20 cellular contexts compared by ENCODE assay signal in genomic region chr6:73123632-73124329, GRCh38.
DNase-seq lines count a peak whose midpoint lies in the region; ATAC-seq and TF ChIP-seq lines count a peak whose summit lies in the region.
"Had no signal": no experiment of that assay in that cellular context is flagged by ENCODE, and none has a peak within 500 bp of the region (broad histone marks: within the 10 kb centered on the region; RNA-seq: fewer than 3 reads in every experiment).

No MANE protein-coding gene starts in this region.

- H3K27ac Mint-ChIP-seq in activated CD8-positive, alpha-beta memory T cell treated with anti-CD3 and anti-CD28 coated beads, Interleukin-2, amount 10 ng/mL, durations not matched to agents 7 days and 5 days: no peak overlapping the region
- no peak overlapping the region for H3K27ac Mint-ChIP-seq in chondrocyte (ENCODE audit: unreplicated experiment)
- H3K27ac Mint-ChIP-seq: activated naive CD8-positive, alpha-beta T cell treated with anti-CD3 and anti-CD28 coated beads, Interleukin-2, amount 10 ng/mL, durations not matched to agents 7 days and 5 days; stimulated activated effector memory CD8-positive, alpha-beta T cell treated with anti-CD3 and anti-CD28 coated beads, Interleukin-12 subunit alpha, Interleukin-12 subunit beta, amount 100 ng/mL, for 72 hours had no signal

- H3K9me3 Mint-ChIP-seq in activated CD8-positive, alpha-beta memory T cell treated with anti-CD3 and anti-CD28 coated beads, Interleukin-2, amount 10 ng/mL, durations not matched to agents 7 days and 5 days (ENCODE audit: low read depth): no peaks in the 10 kb centered on the region
- no peaks in the 10 kb centered on the region for H3K9me3 Mint-ChIP-seq in chondrocyte (ENCODE audit: low read depth)
- H3K9me3 Mint-ChIP-seq: activated naive CD8-positive, alpha-beta T cell treated with anti-CD3 and anti-CD28 coated beads, Interleukin-2, amount 10 ng/mL, durations not matched to agents 7 days and 5 days; central memory CD8-positive, alpha-beta T cell; stimulated activated effector memory CD8-positive, alpha-beta T cell treated with anti-CD3 and anti-CD28 coated beads, Interleukin-12 subunit alpha, Interleukin-12 subunit beta, amount 100 ng/mL, for 72 hours had no signal

- no peak overlapping the region for H3K27ac ChIP-seq in effector memory CD4-positive, alpha-beta T cell (ENCODE audit: insufficient read depth, low read length, poor library complexity, severe bottlenecking)
- H3K27ac ChIP-seq: gastrocnemius medialis, upper lobe of right lung had no signal

- ATAC-seq in GM18870 (IDR thresholded peaks at IDR 0.05; ENCODE audit: unreplicated experiment): peak; percentile 89
- ATAC-seq in GM21447 (IDR thresholded peaks at IDR 0.05; ENCODE audit: unreplicated experiment): peak; percentile 73
- ATAC-seq in HG02885 (IDR thresholded peaks at IDR 0.05; ENCODE audit: poor library complexity, unreplicated experiment): peak; percentile 83
- peak; percentile 67 for ATAC-seq in HG03558 (IDR thresholded peaks at IDR 0.05; ENCODE audit: extremely low read depth, unreplicated experiment)
- no peak for ATAC-seq in activated CD8-positive, alpha-beta memory T cell treated with anti-CD3 and anti-CD28 coated beads, Interleukin-2, amount 10 ng/mL, durations not matched to agents 7 days and 5 days
- ATAC-seq: gastrocnemius medialis; K562; stimulated activated effector memory CD8-positive, alpha-beta T cell treated with anti-CD3 and anti-CD28 coated beads, Interleukin-12 subunit alpha, Interleukin-12 subunit beta, amount 100 ng/mL, for 72 hours; upper lobe of right lung had no signal

- H3K9me3 ChIP-seq in effector memory CD4-positive, alpha-beta T cell (ENCODE audit: control insufficient read depth, low read length): no peaks in the 10 kb centered on the region
- H3K9me3 ChIP-seq: gastrocnemius medialis, upper lobe of right lung had no signal

- H3K36me3 ChIP-seq in effector memory CD4-positive, alpha-beta T cell (ENCODE audit: control insufficient read depth, insufficient read depth, low read length): no peaks in the 10 kb centered on the region
- H3K36me3 ChIP-seq: gastrocnemius medialis, upper lobe of right lung had no signal

- CTCF ChIA-PET in activated CD8-positive, alpha-beta memory T cell treated with anti-CD3 and anti-CD28 coated beads, Interleukin-2, amount 10 ng/mL, durations not matched to agents 7 days and 5 days (lab: Charles Lee): interaction anchor here (0.9 to 1.0 kb wide), 2 partner anchors 8 to 503 kb away, joined by 3 to 4 read pairs; no protein-coding TSS in a partner anchor

- H3K4me3 Mint-ChIP-seq in activated CD8-positive, alpha-beta memory T cell treated with anti-CD3 and anti-CD28 coated beads, Interleukin-2, amount 10 ng/mL, durations not matched to agents 7 days and 5 days: no peak overlapping the region
- no peak overlapping the region for H3K4me3 Mint-ChIP-seq in chondrocyte (ENCODE audit: unreplicated experiment)
- H3K4me3 Mint-ChIP-seq: activated naive CD8-positive, alpha-beta T cell treated with anti-CD3 and anti-CD28 coated beads, Interleukin-2, amount 10 ng/mL, durations not matched to agents 7 days and 5 days; central memory CD8-positive, alpha-beta T cell; stimulated activated effector memory CD8-positive, alpha-beta T cell treated with anti-CD3 and anti-CD28 coated beads, Interleukin-12 subunit alpha, Interleukin-12 subunit beta, amount 100 ng/mL, for 72 hours had no signal

- no peak for DNase-seq in activated CD8-positive, alpha-beta memory T cell treated with anti-CD3 and anti-CD28 coated beads, Interleukin-2, amount 10 ng/mL, durations not matched to agents 7 days and 5 days
- DNase-seq in NCI-H1694 (lab: John Stamatoyannopoulos, UW) (no peak), chondrocyte (ENCODE audit: low spot score) (no peak)
- no peak for DNase-seq in effector memory CD4-positive, alpha-beta T cell
- DNase-seq: activated CD4-positive, alpha-beta T cell treated with anti-CD3 and anti-CD28 coated beads for 1 hour; activated naive CD8-positive, alpha-beta T cell treated with anti-CD3 and anti-CD28 coated beads, Interleukin-2, amount 10 ng/mL, durations not matched to agents 7 days and 5 days; activated T-cell treated with anti-CD3 and anti-CD28 coated beads, Interleukin-2, amount 50 U/mL, for 1 hour; AML-193; gastrocnemius medialis; NCI-H1417; NCI-H526; stimulated activated CD4-positive, alpha-beta T cell treated with anti-CD3 and anti-CD28 coated beads, Interleukin-4, amount 100 ng/mL, for 4 hours; upper lobe of right lung had no signal

- H3K27me3 Mint-ChIP-seq in activated CD8-positive, alpha-beta memory T cell treated with anti-CD3 and anti-CD28 coated beads, Interleukin-2, amount 10 ng/mL, durations not matched to agents 7 days and 5 days: peaks cover 3% of the 10 kb centered on the region
- H3K27me3 Mint-ChIP-seq in chondrocyte (ENCODE audit: low read depth): peaks cover 5% of the 10 kb centered on the region
- H3K27me3 Mint-ChIP-seq: activated naive CD8-positive, alpha-beta T cell treated with anti-CD3 and anti-CD28 coated beads, Interleukin-2, amount 10 ng/mL, durations not matched to agents 7 days and 5 days; central memory CD8-positive, alpha-beta T cell had no signal

- no peaks in the 10 kb centered on the region for H3K4me1 Mint-ChIP-seq in activated CD8-positive, alpha-beta memory T cell treated with anti-CD3 and anti-CD28 coated beads, Interleukin-2, amount 10 ng/mL, durations not matched to agents 7 days and 5 days
- no peaks in the 10 kb centered on the region for H3K4me1 Mint-ChIP-seq in chondrocyte (ENCODE audit: low read depth)
- H3K4me1 Mint-ChIP-seq: activated naive CD8-positive, alpha-beta T cell treated with anti-CD3 and anti-CD28 coated beads, Interleukin-2, amount 10 ng/mL, durations not matched to agents 7 days and 5 days; central memory CD8-positive, alpha-beta T cell; stimulated activated effector memory CD8-positive, alpha-beta T cell treated with anti-CD3 and anti-CD28 coated beads, Interleukin-12 subunit alpha, Interleukin-12 subunit beta, amount 100 ng/mL, for 72 hours had no signal

- no peaks in the 10 kb centered on the region for H3K36me3 Mint-ChIP-seq in activated CD8-positive, alpha-beta memory T cell treated with anti-CD3 and anti-CD28 coated beads, Interleukin-2, amount 10 ng/mL, durations not matched to agents 7 days and 5 days
- H3K36me3 Mint-ChIP-seq in chondrocyte (ENCODE audit: low read depth): no peaks in the 10 kb centered on the region
- H3K36me3 Mint-ChIP-seq: stimulated activated effector memory CD8-positive, alpha-beta T cell treated with anti-CD3 and anti-CD28 coated beads, Interleukin-12 subunit alpha, Interleukin-12 subunit beta, amount 100 ng/mL, for 72 hours had no signal

- no peak overlapping the region for H3K4me3 ChIP-seq in effector memory CD4-positive, alpha-beta T cell (ENCODE audit: insufficient read depth, low read depth, low read length, poor library complexity, severe bottlenecking)
- H3K4me3 ChIP-seq: gastrocnemius medialis, K562, upper lobe of right lung had no signal

- no peaks in the 10 kb centered on the region for H3K27me3 ChIP-seq in effector memory CD4-positive, alpha-beta T cell (replicated peaks; ENCODE audit: control insufficient read depth, insufficient read depth, low read length, poor library complexity, severe bottlenecking)
- H3K27me3 ChIP-seq: gastrocnemius medialis, upper lobe of right lung had no signal

- no peak for TF ChIP-seq CTCF in chondrocyte (IDR thresholded peaks at IDR 0.05)

- H3K4me1 ChIP-seq in effector memory CD4-positive, alpha-beta T cell (ENCODE audit: control insufficient read depth, insufficient read depth, low read length, poor library complexity, severe bottlenecking): no peaks in the 10 kb centered on the region
- H3K4me1 ChIP-seq: gastrocnemius medialis, upper lobe of right lung had no signal
